23 cellular contexts compared by ENCODE assay signal in genomic region chr2:191786694-191787093, GRCh38.
"Had no signal": no experiment of that assay in that cellular context is flagged by ENCODE, and none has a peak within 500 bp of the region (broad histone marks: within the 10 kb centered on the region; RNA-seq: fewer than 3 reads in every experiment).

No MANE protein-coding gene starts in this region.

- FAIRE-seq: frontal cortex had no signal

- H3K27ac Mint-ChIP-seq: activated naive CD8-positive, alpha-beta T cell; endodermal cell; nephron had no signal

- H3K27me3 ChIP-seq: testis, transverse colon had no signal

- H3K27ac ChIP-seq: testis, transverse colon, WERI-Rb-1 had no signal

- H3K36me3 Mint-ChIP-seq: activated naive CD8-positive, alpha-beta T cell had no signal

- H3K4me1 ChIP-seq: transverse colon had no signal

- H3K9me3 Mint-ChIP-seq: endodermal cell, nephron had no signal

- H3K9me3 ChIP-seq: testis, transverse colon had no signal

- DNase-seq: activated CD4-positive, alpha-beta T cell treated with anti-CD3 and anti-CD28 coated beads for 48 hours; activated CD4-positive, alpha-beta T cell treated with anti-CD3 and anti-CD28 coated beads, Interleukin-2, amount 50 U/mL, for 48 hours; activated CD8-positive, alpha-beta memory T cell treated with anti-CD3 and anti-CD28 coated beads for 24 hours; activated effector memory CD4-positive, alpha-beta T cell treated with Interleukin-2 at 50 U/mL for 16 hours; activated naive CD4-positive, alpha-beta T cell treated with Interleukin-2 at 50 U/mL for 16 hours; aorta; caudate nucleus; endodermal cell; islet precursor cell; left cardiac atrium; left ventricle myocardium superior; posterior cingulate gyrus; right cardiac atrium; stimulated activated CD4-positive, alpha-beta T cell treated with anti-CD3 and anti-CD28 coated beads, Interleukin-2, amount 100 ng/mL, for 48 hours; stimulated activated naive CD4-positive, alpha-beta T cell treated with Interleukin-2 at 50 U/mL for 16 hours; testis; transverse colon; WERI-Rb-1 had no signal

- H3K4me3 Mint-ChIP-seq: activated naive CD8-positive, alpha-beta T cell; endodermal cell; nephron had no signal

- ATAC-seq: activated CD4-positive, CD25-positive, alpha-beta regulatory T cell treated with anti-CD3 and anti-CD28 coated beads, Interleukin-2, amount 50 U/mL, for 24 hours; esophagus mucosa; left cardiac atrium; left ventricle myocardium superior; right cardiac atrium had no signal

- H3K4me3 ChIP-seq: testis, transverse colon had no signal

- H3K36me3 ChIP-seq: transverse colon, WERI-Rb-1 had no signal

- H3K4me1 Mint-ChIP-seq: nephron had no signal
